9 cellular contexts compared by ENCODE assay signal in genomic region chr12:8697120-8697475, GRCh38. TPM values are rescaled to one million over a fixed set of nuclear protein-coding genes. Genes with fewer than 3 reads are reported as not detected.
A peak's percentile ranks its signal among the peaks of the same experiment; 100 is the strongest.
DNase-seq lines count a peak whose midpoint lies in the region; ATAC-seq, FAIRE-seq and TF ChIP-seq lines count a peak whose summit lies in the region.
"Had no signal": no experiment of that assay in that cellular context is flagged by ENCODE, and none has a peak within 500 bp of the region (broad histone marks: within the 10 kb centered on the region; RNA-seq: fewer than 3 reads in every experiment).

No MANE protein-coding gene starts in this region.

- H4K91ac ChIP-seq in H1 (replicated peaks; ENCODE audit: insufficient read length, low read length), result no peak overlapping the region

- TF ChIP-seq CTCF in H1 (IDR thresholded peaks at IDR 0.05; ENCODE audit: control extremely low read depth in 1 of 3, insufficient read depth in 1 of 3, low read depth in 1 of 3, low read length in 3 of 3), result no peak
- TF ChIP-seq CTCF in upper lobe of right lung (IDR thresholded peaks at IDR 0.05), result no peak

- peaks cover 6% of the 10 kb centered on the region; the same call in 1 of the 2 replicates for H3K23me2 ChIP-seq in H1 (ENCODE audit: low read depth, low read length)

- H3K79me2 ChIP-seq in H1 (ENCODE audit: control insufficient read depth in 1 of 2, insufficient read depth in 2 of 2, low read length in 2 of 2), result peaks cover 17 to 36% of the 10 kb centered on the region in 2 experiments

- H4K5ac ChIP-seq in H1 (ENCODE audit: insufficient read length, low read depth, low read length), result peak overlapping the region; percentile 93

- H3K4me2 ChIP-seq in H1 (ENCODE audit: insufficient read depth in 1 of 2, low read depth in 2 of 2, low read length in 2 of 2), result peak overlapping the region; percentile 67 to 81

- intact Hi-C loops in upper lobe of right lung (cut with DNase I), result no loop called here

- peak overlapping the region; percentile 85; the same call in 1 of the 2 replicates for H2BK5ac ChIP-seq in H1 (ENCODE audit: low read depth, low read length)

- H2BK120ac ChIP-seq in H1 (replicated peaks; ENCODE audit: low read depth, low read length), result no peak overlapping the region

- H3K9me3 ChIP-seq in H1 (ENCODE audit: insufficient read depth in 2 of 2, low read depth in 1 of 2, low read length in 1 of 2) (no peaks in the 10 kb centered on the region), mesodermal cell (ENCODE audit: control insufficient read depth, low read length) (no peaks in the 10 kb centered on the region), upper lobe of right lung (no peaks in the 10 kb centered on the region)

- H3K9ac ChIP-seq in H1 (replicated peaks in 1 of 4; ENCODE audit: extremely low read depth in 1 of 4, low read depth in 3 of 4, low read length in 3 of 4), result peak overlapping the region; percentile 71 to 85 (median 76)

- 0 out of 2 replicates have a peak overlapping the region, but pooled peaks have one; percentile 61 for H2BK15ac ChIP-seq in H1 (ENCODE audit: low read length)

- 1% methylated on average over 14 of the region's 21 CpGs; no CpG with 5 or more reads in 1 of the 2 experiments for WGBS in H1 (ENCODE audit: extremely low coverage in 1 of 2, insufficient coverage in 1 of 2, insufficient read length in 1 of 2, insufficient replicate concordance in 2 of 2, low coverage in 1 of 2, low lambda C conversion rate in 2 of 2, missing lambda C conversion rate in 1 of 2), 2 experiments
- 1 to 3% methylated on average over 8 to 14 of the region's 21 CpGs for WGBS in mesodermal cell (ENCODE audit: insufficient coverage in 2 of 2), 2 experiments

- in situ Hi-C loops in SK-MEL-5 (cut with HindIII; ENCODE audit: low pct_unique_long_range_greater_than_20kb, low sequenced_read_pairs), result no loop called here

- H2AK5ac ChIP-seq in H1 (ENCODE audit: low read depth, low read length), result no peak overlapping the region

- no peaks in the 10 kb centered on the region for H3K27me3 ChIP-seq in H1 (replicated peaks in 1 of 4; ENCODE audit: control insufficient read depth in 3 of 4, extremely low read depth in 1 of 4, insufficient read depth in 3 of 4, low read length in 3 of 4)
- H3K27me3 ChIP-seq in upper lobe of right lung, result no peaks in the 10 kb centered on the region

- POLR2A ChIA-PET in H1 (lab: Charles Lee; ENCODE audit: partially characterized antibody), result interaction anchor here (0.6 to 2.3 kb wide), 19 partner anchors 8 to 217 kb away, joined by 3 to 15 read pairs (median 4); partner anchors contain the start of gene PHC1

- peak overlapping the region; percentile 57 for H3K4ac ChIP-seq in H1 (replicated peaks; ENCODE audit: insufficient read length, low read depth, low read length)

- H3K4me3 ChIP-seq in H1 (ENCODE audit: extremely low read depth in 1 of 4, insufficient read depth in 2 of 4, low read depth in 3 of 4, low read length in 4 of 4) (peak overlapping the region; percentile 72 to 92 (median 80)), mesodermal cell (ENCODE audit: extremely low read depth, insufficient read depth, low read length, poor library complexity, severe bottlenecking) (peak overlapping the region; percentile 83), upper lobe of right lung (peak overlapping the region; percentile 80)

- peak overlapping the region; percentile 80 for H3K27ac ChIP-seq in H1 (ENCODE audit: low read depth, low read length)
- H3K27ac ChIP-seq in mesodermal cell (ENCODE audit: low read depth, low read length, severe bottlenecking), result peak overlapping the region; percentile 91
- peak overlapping the region; percentile 88 for H3K27ac ChIP-seq in upper lobe of right lung

- H3K4me1 ChIP-seq in H1 (replicated peaks in 1 of 4; ENCODE audit: control insufficient read depth in 3 of 4, insufficient read depth in 4 of 4, low read length in 3 of 4) (peaks cover 4 to 11% (median 7%) of the 10 kb centered on the region in 4 experiments; a peak in 6 of 7 replicates), mesodermal cell (ENCODE audit: control insufficient read depth, insufficient read depth, low read length, poor library complexity, severe bottlenecking) (peaks cover 29% of the 10 kb centered on the region), upper lobe of right lung (peaks cover 36% of the 10 kb centered on the region)

- CTCF ChIA-PET in H1 (lab: Charles Lee; ENCODE audit: partially characterized antibody), result interaction anchor here (1.0 to 1.6 kb wide), 5 partner anchors 11 to 123 kb away, joined by 3 to 5 read pairs (median 5); no protein-coding TSS in a partner anchor

- peak overlapping the region; percentile 48 for H3K18ac ChIP-seq in H1 (ENCODE audit: extremely low read depth, low read length)

- no peak overlapping the region for H3K23ac ChIP-seq in H1 (ENCODE audit: insufficient read length)

- no peak overlapping the region for H2BK20ac ChIP-seq in H1 (ENCODE audit: low read length)

- TF ChIP-seq POLR2A in H1 (IDR thresholded peaks at IDR 0.05; ENCODE audit: control extremely low read depth in 1 of 2, low read depth in 2 of 2, low read length in 2 of 2), result no peak

- peaks cover 0 to 10% (median 0%) of the 10 kb centered on the region in 4 experiments; a peak in 2 of 8 replicates for H3K36me3 ChIP-seq in H1 (ENCODE audit: control insufficient read depth in 2 of 4, insufficient read depth in 4 of 4, low read length in 3 of 4)
- peaks cover 15% of the 10 kb centered on the region for H3K36me3 ChIP-seq in mesodermal cell (ENCODE audit: control insufficient read depth, insufficient read depth, low read length)
- H3K36me3 ChIP-seq in upper lobe of right lung, result no peaks in the 10 kb centered on the region

- H2BK12ac ChIP-seq in H1 (ENCODE audit: low read depth, low read length), result no peak overlapping the region; the same call in 1 of the 2 replicates

- peaks cover 0 to 7% of the 10 kb centered on the region in 2 experiments for H4K20me1 ChIP-seq in H1 (replicated peaks in 1 of 2; ENCODE audit: control insufficient read depth in 1 of 2, insufficient read depth in 2 of 2, low read length in 2 of 2)

- FAIRE-seq in H1 (lab: Jason Lieb, UNC), result no peak

- H3K14ac ChIP-seq in H1 (ENCODE audit: insufficient read length), result no peak overlapping the region

- H3K56ac ChIP-seq in H1 (replicated peaks; ENCODE audit: insufficient read length, low read depth, low read length), result no peak overlapping the region

- TF ChIP-seq RAD21 in H1 (IDR thresholded peaks at IDR 0.05 in 1 of 2, conservative IDR thresholded peaks at IDR 0.05 in 1 of 2; ENCODE audit: low read depth in 2 of 2, low read length in 2 of 2), result no peak

- DNase-seq in Ammon's horn (ENCODE audit: low spot score) (peak; percentile 46), SK-MEL-5 (ENCODE audit: low read depth, low spot score) (peak; percentile 54), H1 (ENCODE audit: low read depth in 1 of 2, low spot score in 2 of 2) (no peak), upper lobe of right lung (no peak)

- no peak overlapping the region for H2AFZ ChIP-seq in H1 (ENCODE audit: low read length)

- peak; percentile 31 for ATAC-seq in GM18907 (IDR thresholded peaks at IDR 0.05; ENCODE audit: unreplicated experiment)
- ATAC-seq in HG03460 (IDR thresholded peaks at IDR 0.05; ENCODE audit: unreplicated experiment), result peak; percentile 12
- ATAC-seq in upper lobe of right lung, result peak; percentile 2
- no peak for ATAC-seq in GM19328 (IDR thresholded peaks at IDR 0.05; ENCODE audit: unreplicated experiment)

- no peaks in the 10 kb centered on the region for H3K79me1 ChIP-seq in H1 (ENCODE audit: low read depth, low read length)

- TF ChIP-seq EP300 in H1 (IDR thresholded peaks at IDR 0.05; ENCODE audit: borderline replicate concordance in 1 of 2, low read depth in 2 of 2, low read length in 2 of 2), result no peak

- H4K8ac ChIP-seq in H1 (ENCODE audit: extremely low read depth, insufficient read depth, low read length), result peak overlapping the region; percentile 88; the same call in 1 of the 2 replicates

TF ChIP-seq in H1, 55 proteins besides CTCF, POLR2A, EP300 and RAD21:
- TF ChIP-seq FOSL1 (IDR thresholded peaks at IDR 0.05; ENCODE audit: insufficient read depth, low read depth, low read length) (no peak), POLR2AphosphoS5 (IDR thresholded peaks at IDR 0.05; ENCODE audit: low read depth, low read length) (0 out of 2 replicates have a peak, but pooled peaks have one; percentile 6), PHF8 (conservative IDR thresholded peaks at IDR 0.05; ENCODE audit: low read depth, low read length) (0 out of 2 replicates have a peak, but pooled peaks have one; percentile 4)

RNA-seq across cellular contexts. Expression of gene RIMKLB, which starts 0.7 kb away (rescaled TPM):
- 29.2 and 33.3 TPM in 2 replicates for total RNA-seq in SK-MEL-5 (2014; rRNA removed; shearing (Covaris generic))
- 8.5 and 13.7 TPM in 2 replicates for polyA plus RNA-seq in SK-MEL-5 (2015; cell fraction: cytosol; rRNA removed)
- 279 and 315 TPM in 2 replicates for polyA plus RNA-seq in SK-MEL-5 (2015; cell fraction: nucleus; rRNA removed)
- total RNA-seq in H1 (2021; fragmentation: NEBNext Ultra II Directional; extraction: Animal tissue kit (Norgen Biotek cat#: 25700)), result 75.7 and 78.2 TPM in 2 replicates
- polyA plus RNA-seq in H1 (2011; rRNA removed), result 37.8 and 38.0 TPM in 2 replicates
- 66.4 TPM for polyA plus RNA-seq in H1 (2011; cell fraction: cytosol; rRNA removed)
- 111 TPM for polyA plus RNA-seq in H1 (2011; cell fraction: nucleus; rRNA removed)
- 74.3 to 134 TPM (median 89.9 TPM) in 4 replicates for polyA plus RNA-seq in H1 (2012, experiment 1 of 2)
- 7.8 TPM for polyA plus RNA-seq in H1 (2012, experiment 2 of 2)
- polyA plus RNA-seq in H1 (2013, experiment 1 of 2), result 98.9 TPM
- polyA plus RNA-seq in H1 (2013, experiment 2 of 2), result 80.9 TPM
- polyA minus RNA-seq in H1 (2011; rRNA and poly(A)+ RNA removed), result 95.2 and 103 TPM in 2 replicates
- 46.0 TPM for polyA minus RNA-seq in H1 (2011; cell fraction: cytosol; rRNA and poly(A)+ RNA removed)
- polyA minus RNA-seq in H1 (2011; cell fraction: nucleus; rRNA and poly(A)+ RNA removed), result 103 TPM
- polyA plus RNA-seq in mesodermal cell (2013, experiment 1 of 2), result 35.8 TPM
- 36.5 TPM for polyA plus RNA-seq in mesodermal cell (2013, experiment 2 of 2)
- 32.0 TPM for total RNA-seq in upper lobe of right lung

RNA-seq across cellular contexts. Expression of gene MFAP5, which starts 34.5 kb away (rescaled TPM):
- not detected in 2 replicates for total RNA-seq in SK-MEL-5 (2014; rRNA removed; shearing (Covaris generic))
- 0.07 TPM in 1 of 2 replicates, not detected in the other for polyA plus RNA-seq in SK-MEL-5 (2015; cell fraction: cytosol; rRNA removed)
- polyA plus RNA-seq in SK-MEL-5 (2015; cell fraction: nucleus; rRNA removed), result not detected in 2 replicates
- total RNA-seq in H1 (2021; fragmentation: NEBNext Ultra II Directional; extraction: Animal tissue kit (Norgen Biotek cat#: 25700)), result 0.86 TPM in 1 of 2 replicates, not detected in the other
- 0.46 and 0.60 TPM in 2 replicates for polyA plus RNA-seq in H1 (2011; rRNA removed)
- 0.34 TPM for polyA plus RNA-seq in H1 (2011; cell fraction: cytosol; rRNA removed)
- 0.44 TPM for polyA plus RNA-seq in H1 (2011; cell fraction: nucleus; rRNA removed)
- polyA plus RNA-seq in H1 (2012, experiment 1 of 2), result 0.35 to 0.64 TPM (median 0.52 TPM) in 3 of 4 replicates, not detected in the other
- polyA plus RNA-seq in H1 (2012, experiment 2 of 2), result not detected
- 0.85 TPM for polyA plus RNA-seq in H1 (2013, experiment 1 of 2)
- polyA plus RNA-seq in H1 (2013, experiment 2 of 2), result 1.1 TPM
- 0.98 and 2.0 TPM in 2 replicates for polyA minus RNA-seq in H1 (2011; rRNA and poly(A)+ RNA removed)
- polyA minus RNA-seq in H1 (2011; cell fraction: cytosol; rRNA and poly(A)+ RNA removed), result not detected
- polyA minus RNA-seq in H1 (2011; cell fraction: nucleus; rRNA and poly(A)+ RNA removed), result 2.5 TPM
- 7.9 TPM for polyA plus RNA-seq in mesodermal cell (2013, experiment 1 of 2)
- polyA plus RNA-seq in mesodermal cell (2013, experiment 2 of 2), result 9.7 TPM
- 2.8 TPM for total RNA-seq in upper lobe of right lung
- total RNA-seq: NCI-H460 had no signal

Comparison
In these comparisons a context has a peak if more than half of its experiments do, and no peak if none do; other contexts are left out.
1. DNase-seq: peak in Ammon's horn (single experiment) and SK-MEL-5 (single experiment); none in H1 (0 of 2) and upper lobe of right lung (single experiment).
2. Peak in every context shown above with its lines, with median percentiles within 50 percentile points of each other: H3K27ac ChIP-seq and H3K4me3 ChIP-seq.